8 cellular contexts compared by ENCODE assay signal in the genomic region with DNA sequence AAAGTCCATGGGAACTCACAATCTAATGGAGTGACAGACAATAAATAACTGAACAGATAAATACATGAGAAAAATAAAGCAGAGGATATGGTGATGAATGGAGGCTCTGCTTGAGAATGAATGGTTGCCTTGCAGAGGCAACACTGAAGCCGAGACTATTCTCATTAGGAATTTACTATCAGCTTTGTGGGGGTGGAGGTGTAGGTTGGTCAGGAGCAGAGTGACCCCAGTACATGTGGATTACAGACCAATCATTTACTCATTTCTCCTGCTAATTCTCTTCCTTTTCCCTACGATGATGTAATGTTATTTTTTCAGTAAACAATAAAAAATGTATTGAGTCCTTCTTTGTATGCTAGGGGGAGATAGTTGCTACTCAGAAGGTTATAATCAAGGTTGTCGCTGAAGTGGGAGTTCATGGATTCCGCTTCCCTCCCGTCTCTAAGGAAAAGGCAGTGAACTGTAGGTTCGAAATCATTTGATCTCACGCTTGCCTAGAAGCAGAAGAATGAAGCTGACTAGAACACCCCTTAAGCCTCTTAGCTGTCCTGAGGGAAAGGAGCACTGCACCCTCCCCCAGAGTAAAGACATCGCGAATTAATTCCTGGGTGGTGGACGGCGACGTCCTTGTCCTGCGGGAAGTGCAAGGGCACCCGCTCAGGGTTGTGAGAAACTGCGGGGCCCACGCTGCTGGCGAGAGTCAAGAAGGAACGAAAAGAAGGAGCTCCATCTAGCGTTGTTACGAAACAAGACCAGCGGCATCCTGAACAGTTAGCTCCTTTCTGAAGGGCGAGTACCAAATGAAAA.
A peak's percentile ranks its signal among the peaks of the same experiment; 100 is the strongest.
DNase-seq lines count a peak whose midpoint lies in the region; ATAC-seq, FAIRE-seq and TF ChIP-seq lines count a peak whose summit lies in the region.

No MANE protein-coding gene starts in this region.

- in situ Hi-C loops in GM12878 (cut with MboI), result loop anchor here (5.0 to 25.0 kb wide), 2 partner anchors 217 to 672 kb away; no protein-coding TSS in a partner anchor

- SMC1A ChIA-PET in GM12878 (lab: Charles Lee; ENCODE audit: uncharacterized antibody, unreplicated experiment), result interaction anchor here (0.5 to 3.2 kb wide), 34 partner anchors 9 to 714 kb away, joined by 3 to 90 read pairs (median 5); a partner anchor contains a TSS

- no peak overlapping the region for H3K4me2 ChIP-seq in SU-DHL-6 (ENCODE audit: low read depth, low read length, poor library complexity, severe bottlenecking)
- H3K4me2 ChIP-seq in GM12878 (ENCODE audit: control insufficient read depth, insufficient read depth), result peak overlapping the region; percentile 65

- no peak for TF ChIP-seq EP300 in GM12878 (IDR thresholded peaks at IDR 0.05; ENCODE audit: borderline replicate concordance in 1 of 2, control insufficient read depth in 1 of 2, low read depth in 2 of 2, low read length in 2 of 2)

- TF ChIP-seq CTCF in GM06990 (IDR thresholded peaks at IDR 0.05; ENCODE audit: insufficient read depth, low read length, poor library complexity, severe bottlenecking) (peak; percentile 72), SU-DHL-6 (IDR thresholded peaks at IDR 0.05; ENCODE audit: insufficient read depth, low read length, poor library complexity, severe bottlenecking) (peak; percentile 42), GM12878 (IDR thresholded peaks at IDR 0.05 in 2 of 3, conservative IDR thresholded peaks at IDR 0.05 in 1 of 3; ENCODE audit: control insufficient read depth in 2 of 3, extremely low read depth in 1 of 3, insufficient read depth in 1 of 3, low read depth in 3 of 3, low read length in 3 of 3) (peak; percentile 70 to 81 (median 73))

- no peaks in the 10 kb centered on the region for H3K9me2 ChIP-seq in SU-DHL-6 (replicated peaks; ENCODE audit: insufficient read depth, low read length)

- RAD21 ChIA-PET in GM12878 (lab: Charles Lee; ENCODE audit: unreplicated experiment), result interaction anchor here (0.6 to 3.2 kb wide), 31 partner anchors 10 to 418 kb away, joined by 3 to 111 read pairs (median 3); a partner anchor contains a TSS

- H3K27me3 ChIP-seq in GM06990 (replicated peaks; ENCODE audit: control insufficient read depth, insufficient read depth, low read length), result no peaks in the 10 kb centered on the region
- no peaks in the 10 kb centered on the region for H3K27me3 ChIP-seq in SU-DHL-6 (ENCODE audit: low read length)
- H3K27me3 ChIP-seq in GM12878 (replicated peaks in 1 of 2; ENCODE audit: control insufficient read depth in 2 of 2, insufficient read depth in 2 of 2, low read length in 1 of 2), result no peaks in the 10 kb centered on the region
- H3K27me3 ChIP-seq in rectal smooth muscle tissue (ENCODE audit: control insufficient read depth, insufficient read depth, low read length), result no peaks in the 10 kb centered on the region

- H4K20me1 ChIP-seq in SU-DHL-6 (ENCODE audit: low read depth, low read length) (no peaks in the 10 kb centered on the region), GM12878 (ENCODE audit: control insufficient read depth, insufficient read depth) (no peaks in the 10 kb centered on the region)

- peak; percentile 82 for TF ChIP-seq RAD21 in GM12878 (IDR thresholded peaks at IDR 0.05; ENCODE audit: insufficient read depth, low read depth, low read length)

- H3K9ac ChIP-seq in SU-DHL-6 (ENCODE audit: low read length) (no peak overlapping the region), GM12878 (ENCODE audit: control insufficient read depth, insufficient read depth, low read length) (peak overlapping the region; percentile 25; the same call in 1 of the 2 replicates), rectal smooth muscle tissue (ENCODE audit: low read length) (no peak overlapping the region)

- intact Hi-C loops in GM12878 (cut with micrococcal nuclease; ENCODE audit: unreplicated experiment), result loop anchor here (1.0 to 5.0 kb wide), 6 partner anchors 37 to 303 kb away; no protein-coding TSS in a partner anchor

- POLR2A ChIA-PET in GM12878 (lab: Charles Lee), result no interaction called here

- H2AFZ ChIP-seq in SU-DHL-6 (ENCODE audit: low read depth, low read length, severe bottlenecking) (no peak overlapping the region), GM12878 (ENCODE audit: control insufficient read depth, low read depth, low read length) (peak overlapping the region; percentile 81)

- DNase-seq in GM06990 (ENCODE audit: extremely low read depth, insufficient read length) (peak; percentile 47), NCI-H1105 treated with DMSO at 0.1 percent for 48 hours (lab: John Stamatoyannopoulos, UW) (peak; percentile 91), GM12878 (ENCODE audit: low read depth, low spot score) (peak; percentile 37), hypothalamus (lab: John Stamatoyannopoulos, UW) (peak in 49 of 51 donors; percentile 15 to 87 (median 55))

- BruUV-seq in GM12878 (replicated peaks; lab: Mats Ljungman, UMichigan), result no TSS peak

- no peaks in the 10 kb centered on the region for H3K36me3 ChIP-seq in GM06990 (ENCODE audit: control insufficient read depth, insufficient read depth, low read length)
- H3K36me3 ChIP-seq in SU-DHL-6 (ENCODE audit: low read length), result no peaks in the 10 kb centered on the region
- no peaks in the 10 kb centered on the region for H3K36me3 ChIP-seq in GM12878 (ENCODE audit: control insufficient read depth in 2 of 2, insufficient read depth in 2 of 2, low read length in 1 of 2)
- no peaks in the 10 kb centered on the region for H3K36me3 ChIP-seq in rectal smooth muscle tissue (ENCODE audit: control insufficient read depth, insufficient read depth, low read length)

- no peak for TF ChIP-seq POLR2A in GM12878 (IDR thresholded peaks at IDR 0.05; ENCODE audit: low read depth, low read length)

- H3K4me3 ChIP-seq in GM06990 (replicated peaks; ENCODE audit: low read depth, low read length), result peak overlapping the region; percentile 13; the same call in 1 of the 2 replicates
- H3K4me3 ChIP-seq in SU-DHL-6 (ENCODE audit: insufficient read depth, low read length, poor library complexity, severe bottlenecking), result no peak overlapping the region
- H3K4me3 ChIP-seq in GM12878, result no peak overlapping the region
- peak overlapping the region; percentile 65 for H3K4me3 ChIP-seq in rectal smooth muscle tissue (ENCODE audit: low read length)

- H3K4me1 ChIP-seq in GM12878 (ENCODE audit: control insufficient read depth, insufficient read depth, low read length), result no peaks in the 10 kb centered on the region
- peaks cover 6% of the 10 kb centered on the region for H3K4me1 ChIP-seq in rectal smooth muscle tissue (ENCODE audit: control insufficient read depth, insufficient read depth, low read length)

- peak; percentile 88 for ATAC-seq in HG02588 (IDR thresholded peaks at IDR 0.05; ENCODE audit: unreplicated experiment)
- ATAC-seq in GM12878, result peak; percentile 100
- no peak for ATAC-seq in GM21825 (IDR thresholded peaks at IDR 0.05; ENCODE audit: unreplicated experiment)

- CTCF ChIA-PET in GM12878 (lab: Yijun Ruan, JAX), result interaction anchor here (0.6 to 3.2 kb wide), 57 partner anchors 10 to 683 kb away, joined by 3 to 128 read pairs (median 4); a partner anchor contains a TSS

- no peaks in the 10 kb centered on the region for H3F3A ChIP-seq in SU-DHL-6 (ENCODE audit: insufficient read depth)

- peak; percentile 87 for FAIRE-seq in GM12878 (lab: Jason Lieb, UNC)

- H3K79me2 ChIP-seq in SU-DHL-6 (ENCODE audit: insufficient read depth, low read length), result no peaks in the 10 kb centered on the region
- H3K79me2 ChIP-seq in GM12878 (ENCODE audit: control insufficient read depth, insufficient read depth, low read length), result no peaks in the 10 kb centered on the region

- H3K27ac ChIP-seq in SU-DHL-6 (ENCODE audit: low read depth, low read length) (no peak overlapping the region), GM12878 (ENCODE audit: control insufficient read depth, insufficient read depth) (no peak overlapping the region), rectal smooth muscle tissue (ENCODE audit: low read depth, low read length) (peak overlapping the region; percentile 8)

- H3K9me3 ChIP-seq in SU-DHL-6 (ENCODE audit: insufficient read depth, low read length), result no peaks in the 10 kb centered on the region
- no peaks in the 10 kb centered on the region for H3K9me3 ChIP-seq in GM12878 (replicated peaks; ENCODE audit: control insufficient read depth, insufficient read depth, low read length)

- 19% methylated on average over 22 of the region's 22 CpGs for WGBS in GM12878 (ENCODE audit: insufficient coverage, insufficient replicate concordance, low lambda C conversion rate, missing lambda C conversion rate)

TF ChIP-seq in GM12878, 131 proteins besides CTCF, POLR2A, EP300 and RAD21 (continues in another document):
- TF ChIP-seq IKZF2 (IDR thresholded peaks at IDR 0.05) (no peak), ZNF217 (IDR thresholded peaks at IDR 0.05) (no peak), ASH2L (IDR thresholded peaks at IDR 0.05; ENCODE audit: borderline replicate concordance, low read depth) (no peak), ATF7 (IDR thresholded peaks at IDR 0.05; ENCODE audit: low read depth) (peak; percentile 76), YY1 (IDR thresholded peaks at IDR 0.05; ENCODE audit: low read depth, low read length) (peak; percentile 63), CBFB (IDR thresholded peaks at IDR 0.05; ENCODE audit: low read depth) (no peak), MEF2A (IDR thresholded peaks at IDR 0.05; ENCODE audit: insufficient read depth, low read depth, low read length) (no peak), SMC3 (IDR thresholded peaks at IDR 0.05; ENCODE audit: borderline replicate concordance, low read length) (peak; percentile 94), SREBF2 (IDR thresholded peaks at IDR 0.05; ENCODE audit: low read length) (no peak)
- TF ChIP-seq, protein P1, sequence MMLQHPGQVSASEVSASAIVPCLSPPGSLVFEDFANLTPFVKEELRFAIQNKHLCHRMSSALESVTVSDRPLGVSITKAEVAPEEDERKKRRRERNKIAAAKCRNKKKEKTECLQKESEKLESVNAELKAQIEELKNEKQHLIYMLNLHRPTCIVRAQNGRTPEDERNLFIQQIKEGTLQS (IDR thresholded peaks at IDR 0.05; ENCODE audit: borderline replicate concordance, extremely low read depth, low read depth, low read length), result no peak
- TF ChIP-seq, protein P2, sequence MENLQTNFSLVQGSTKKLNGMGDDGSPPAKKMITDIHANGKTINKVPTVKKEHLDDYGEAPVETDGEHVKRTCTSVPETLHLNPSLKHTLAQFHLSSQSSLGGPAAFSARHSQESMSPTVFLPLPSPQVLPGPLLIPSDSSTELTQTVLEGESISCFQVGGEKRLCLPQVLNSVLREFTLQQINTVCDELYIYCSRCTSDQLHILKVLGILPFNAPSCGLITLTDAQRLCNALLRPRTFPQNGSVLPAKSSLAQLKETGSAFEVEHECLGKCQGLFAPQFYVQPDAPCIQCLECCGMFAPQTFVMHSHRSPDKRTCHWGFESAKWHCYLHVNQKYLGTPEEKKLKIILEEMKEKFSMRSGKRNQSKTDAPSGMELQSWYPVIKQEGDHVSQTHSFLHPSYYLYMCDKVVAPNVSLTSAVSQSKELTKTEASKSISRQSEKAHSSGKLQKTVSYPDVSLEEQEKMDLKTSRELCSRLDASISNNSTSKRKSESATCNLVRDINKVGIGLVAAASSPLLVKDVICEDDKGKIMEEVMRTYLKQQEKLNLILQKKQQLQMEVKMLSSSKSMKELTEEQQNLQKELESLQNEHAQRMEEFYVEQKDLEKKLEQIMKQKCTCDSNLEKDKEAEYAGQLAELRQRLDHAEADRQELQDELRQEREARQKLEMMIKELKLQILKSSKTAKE (IDR thresholded peaks at IDR 0.05; ENCODE audit: low read depth, poor library complexity, severe bottlenecking), result no peak

Comparison
In these comparisons a context has a peak if more than half of its experiments do, and no peak if none do; other contexts are left out.
1. DNase-seq: peak in every context shown above with its lines; median percentile 91 in NCI-H1105 treated with DMSO at 0.1 percent for 48 hours; 55 in hypothalamus; 47 in GM06990; 37 in GM12878.
2. H3K4me3 ChIP-seq: peak in GM06990 (single experiment) and rectal smooth muscle tissue (single experiment); none in SU-DHL-6 (single experiment) and GM12878 (single experiment).
3. Peak in every context shown above with its lines, with median percentiles within 50 percentile points of each other: CTCF ChIP-seq.